In the genomic region with DNA sequence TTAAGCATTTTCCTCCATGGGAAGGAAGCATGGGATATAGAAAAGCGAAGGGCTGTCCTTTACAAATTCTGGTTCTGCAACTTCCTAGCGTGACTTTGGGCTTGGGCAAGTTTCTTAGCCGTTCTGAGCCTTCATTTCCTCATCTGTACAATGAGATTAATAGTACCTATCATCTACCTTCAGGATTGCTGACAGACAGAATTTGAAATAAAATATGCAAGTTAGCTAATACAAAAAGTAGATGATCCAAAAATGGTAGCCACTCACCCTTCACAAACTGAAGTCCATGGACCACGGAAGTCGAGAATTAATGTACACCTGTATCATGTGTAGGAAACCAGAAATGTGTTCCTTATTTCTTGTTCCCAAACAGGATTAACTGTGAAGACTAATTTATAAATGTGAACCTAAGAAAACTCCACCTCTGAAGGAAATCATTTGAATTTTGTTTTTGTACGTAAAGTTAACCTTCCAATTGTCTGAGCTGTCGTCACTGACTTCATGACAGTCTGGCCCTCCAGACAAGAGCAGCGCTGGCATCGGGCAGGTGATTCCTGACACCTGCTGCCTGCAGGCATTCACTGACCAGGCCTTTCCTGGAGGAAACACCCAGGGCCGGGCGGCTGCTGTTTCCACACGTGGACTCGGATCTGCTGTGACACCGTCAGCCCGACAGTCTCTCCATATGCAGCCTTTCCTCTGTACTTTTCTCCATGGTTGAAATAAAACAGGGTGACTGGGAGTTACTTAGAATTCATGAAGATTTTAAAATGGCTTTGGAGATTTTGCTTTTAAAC, we compare ENCODE assay signal across 17 cellular contexts.
DNase-seq lines count a peak whose midpoint lies in the region; ATAC-seq, FAIRE-seq and TF ChIP-seq lines count a peak whose summit lies in the region.
"Had no signal": no experiment of that assay in that cellular context is flagged by ENCODE, and none has a peak within 500 bp of the region (broad histone marks: within the 10 kb centered on the region; RNA-seq: fewer than 3 reads in every experiment).

No MANE protein-coding gene starts in this region.

- peaks cover 35% of the 10 kb centered on the region for H3K27me3 Mint-ChIP-seq in HFFc6 (ENCODE audit: insufficient read depth)
- H3K27me3 Mint-ChIP-seq in nephron progenitor cell (ENCODE audit: low read depth, poor library complexity) = no peaks in the 10 kb centered on the region
- H3K27me3 Mint-ChIP-seq in activated CD4-positive, alpha-beta T cell treated with anti-CD3 and anti-CD28 coated beads, Interleukin-2, amount 10 ng/mL, durations not matched to agents 24 days and 14 days = no peaks in the 10 kb centered on the region
- H3K27me3 Mint-ChIP-seq: activated B cell treated with CpG ODN at 0.5 μM for 24 hours had no signal

- no peaks in the 10 kb centered on the region for H3K9me3 ChIP-seq in AG04450 (ENCODE audit: control insufficient read depth, insufficient read depth, low read length)
- H3K9me3 ChIP-seq: ascending aorta had no signal

- POLR2A ChIA-PET in AG04450 (lab: Yijun Ruan, JAX) = no interaction called here

- H3K27me3 ChIP-seq in AG04450 (ENCODE audit: control insufficient read depth, insufficient read depth, low read length) (no peaks in the 10 kb centered on the region), bronchial epithelial cell (ENCODE audit: control insufficient read depth, insufficient read depth, low read length) (no peaks in the 10 kb centered on the region)
- H3K27me3 ChIP-seq: ascending aorta, neural progenitor cell had no signal

- FAIRE-seq in bronchial epithelial cell (lab: Jason Lieb, UNC) = peak; percentile 60
- FAIRE-seq: D721Med, G401.6 had no signal

- peak overlapping the region; percentile 48 for H3K27ac ChIP-seq in AG04450 (ENCODE audit: low read depth, low read length)
- H3K27ac ChIP-seq: ascending aorta, neural progenitor cell had no signal

- H3K4me3 Mint-ChIP-seq in HFFc6 (no peak overlapping the region), nephron progenitor cell (no peak overlapping the region)
- H3K4me3 Mint-ChIP-seq in activated CD4-positive, alpha-beta T cell treated with anti-CD3 and anti-CD28 coated beads, Interleukin-2, amount 10 ng/mL, durations not matched to agents 24 days and 14 days = no peak overlapping the region
- H3K4me3 Mint-ChIP-seq: activated B cell treated with CpG ODN at 0.5 μM for 24 hours, neural progenitor cell had no signal

- CTCF ChIA-PET in AG04450 (lab: Charles Lee) = interaction anchor here (1.0 kb wide), 1 partner anchor 36 kb away, joined by 3 read pairs; no protein-coding TSS in a partner anchor

- no peaks in the 10 kb centered on the region for H3K9me3 Mint-ChIP-seq in HFFc6
- H3K9me3 Mint-ChIP-seq in nephron progenitor cell = no peaks in the 10 kb centered on the region
- H3K9me3 Mint-ChIP-seq in activated CD4-positive, alpha-beta T cell treated with anti-CD3 and anti-CD28 coated beads, Interleukin-2, amount 10 ng/mL, durations not matched to agents 24 days and 14 days = no peaks in the 10 kb centered on the region
- H3K9me3 Mint-ChIP-seq: activated B cell treated with CpG ODN at 0.5 μM for 24 hours, neural progenitor cell had no signal

- H3K4me1 Mint-ChIP-seq in HFFc6 (ENCODE audit: low read depth) (peaks cover 18% of the 10 kb centered on the region), nephron progenitor cell (peaks cover 25% of the 10 kb centered on the region)
- H3K4me1 Mint-ChIP-seq in activated CD4-positive, alpha-beta T cell treated with anti-CD3 and anti-CD28 coated beads, Interleukin-2, amount 10 ng/mL, durations not matched to agents 24 days and 14 days = peaks cover 3% of the 10 kb centered on the region
- H3K4me1 Mint-ChIP-seq: activated B cell treated with CpG ODN at 0.5 μM for 24 hours had no signal

- H3K36me3 ChIP-seq in bronchial epithelial cell (ENCODE audit: control insufficient read depth, insufficient read depth, low read length) = peaks cover 37% of the 10 kb centered on the region
- H3K36me3 ChIP-seq: neural progenitor cell had no signal

- DNase-seq in AG04450 (ENCODE audit: low read depth, low spot score) = no peak
- DNase-seq in HFFc6 = no peak
- DNase-seq in bronchial epithelial cell (ENCODE audit: low read depth) = no peak
- no peak for DNase-seq in nephron progenitor cell
- no peak for DNase-seq in activated CD4-positive, alpha-beta T cell treated with anti-CD3 and anti-CD28 coated beads, Interleukin-2, amount 10 ng/mL, durations not matched to agents 24 days and 14 days
- DNase-seq in stimulated activated CD4-positive, alpha-beta T cell treated with anti-CD3 and anti-CD28 coated beads, Interleukin-2, amount 100 ng/mL, for 24 hours = no peak
- DNase-seq: activated CD8-positive, alpha-beta memory T cell treated with anti-CD3 and anti-CD28 coated beads for 24 hours; NCI-H446 treated with DMSO at 0.1 percent for 48 hours; SIG-M5; T-helper 2 cell had no signal

- H3K36me3 Mint-ChIP-seq in HFFc6 (ENCODE audit: low read depth) (peaks cover 43% of the 10 kb centered on the region), nephron progenitor cell (ENCODE audit: low read depth) (peaks cover 52% of the 10 kb centered on the region)
- H3K36me3 Mint-ChIP-seq in activated CD4-positive, alpha-beta T cell treated with anti-CD3 and anti-CD28 coated beads, Interleukin-2, amount 10 ng/mL, durations not matched to agents 24 days and 14 days (ENCODE audit: low read depth) = peaks cover 37% of the 10 kb centered on the region

- TF ChIP-seq CTCF in AG04450 (IDR thresholded peaks at IDR 0.05; ENCODE audit: low read depth, low read length) = no peak
- no peak for TF ChIP-seq CTCF in HFFc6 (IDR thresholded peaks at IDR 0.05)
- TF ChIP-seq CTCF in bronchial epithelial cell (IDR thresholded peaks at IDR 0.05; ENCODE audit: insufficient read depth, low read length, severe bottlenecking) = no peak
- no peak for TF ChIP-seq CTCF in nephron progenitor cell (IDR thresholded peaks at IDR 0.05)

- intact Hi-C loops in activated CD4-positive, alpha-beta T cell treated with anti-CD3 and anti-CD28 coated beads, Interleukin-2, amount 10 ng/mL, durations not matched to agents 24 days and 14 days (cut with micrococcal nuclease) = no loop called here

- H3K27ac Mint-ChIP-seq in HFFc6 (peak overlapping the region; percentile 75), nephron progenitor cell (peak overlapping the region; percentile 93)
- H3K27ac Mint-ChIP-seq in activated CD4-positive, alpha-beta T cell treated with anti-CD3 and anti-CD28 coated beads, Interleukin-2, amount 10 ng/mL, durations not matched to agents 24 days and 14 days = no peak overlapping the region

- no peak overlapping the region for H3K4me3 ChIP-seq in AG04450 (ENCODE audit: low read depth, low read length)
- no peak overlapping the region for H3K4me3 ChIP-seq in bronchial epithelial cell (ENCODE audit: low read depth, low read length)
- H3K4me3 ChIP-seq: ascending aorta, neural progenitor cell had no signal

- ATAC-seq in GM18861 (IDR thresholded peaks at IDR 0.05; ENCODE audit: unreplicated experiment) = no peak
- ATAC-seq in GM18520 (IDR thresholded peaks at IDR 0.05; ENCODE audit: unreplicated experiment) = no peak
